In the genomic region with DNA sequence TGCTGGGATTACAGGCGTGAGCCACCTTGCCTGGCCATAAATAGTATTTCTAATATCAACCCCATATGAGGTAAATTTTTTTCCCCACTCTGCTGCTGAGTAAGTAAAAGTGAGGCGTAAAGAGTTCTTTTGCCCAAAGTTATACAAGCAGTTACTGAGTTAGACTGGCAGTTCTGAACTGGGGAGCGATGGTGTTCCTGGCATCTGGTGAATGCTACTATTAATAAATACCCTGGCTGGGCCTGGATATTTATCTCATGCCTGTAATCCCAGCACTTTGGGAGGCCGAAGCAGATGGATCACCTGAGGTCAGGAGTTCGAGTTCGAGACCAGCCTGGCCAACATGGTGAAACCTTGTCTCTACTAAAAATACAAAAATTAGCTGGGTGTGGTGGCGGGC, we compare ENCODE assay signal across 8 cellular contexts. TPM values are rescaled to one million over a fixed set of nuclear protein-coding genes. Genes with fewer than 3 reads are reported as not detected.
DNase-seq lines count a peak whose midpoint lies in the region; ATAC-seq and TF ChIP-seq lines count a peak whose summit lies in the region.
"Not testable (repeated sequence)": the region's sequence is repeated elsewhere in the genome, so short reads cannot be mapped to it uniquely, and the experiment has no call there.

No MANE protein-coding gene starts in this region.

- H3K36me3 ChIP-seq in OCI-LY7 (ENCODE audit: insufficient read depth, low read length) (peaks cover 60% of the 10 kb centered on the region), skeletal muscle tissue (ENCODE audit: control insufficient read depth in 3 of 3, insufficient read depth in 3 of 3, low read length in 3 of 3) (peaks cover 0 to 15% (median 6%) of the 10 kb centered on the region in 3 donors)
- not testable (repeated sequence) for H3K36me3 ChIP-seq in breast epithelium; mesendoderm (ENCODE audit: control insufficient read depth, insufficient read depth, low read length)

- CTCF ChIA-PET in AG04449 (lab: Yijun Ruan, JAX): interaction anchor here (2.0 to 7.9 kb wide), 4 partner anchors 37 to 150 kb away, joined by 4 to 123 read pairs (median 20); no protein-coding TSS in a partner anchor
- CTCF ChIA-PET in OCI-LY7 (lab: Charles Lee; ENCODE audit: unreplicated experiment): interaction anchor here (1.1 kb wide), 1 partner anchor 32 kb away, joined by 3 read pairs; no protein-coding TSS in a partner anchor
- CTCF ChIA-PET in activated CD8-positive, alpha-beta memory T cell treated with anti-CD3 and anti-CD28 coated beads, Interleukin-2, amount 10 ng/mL, durations not matched to agents 7 days and 5 days (lab: Charles Lee): interaction anchor here (0.8 to 5.4 kb wide), 11 partner anchors 13 to 155 kb away, joined by 3 to 46 read pairs (median 19); partner anchors contain the start of gene ST6GALNAC2

- H3K14ac ChIP-seq in H9 (ENCODE audit: insufficient read depth, low read length): not testable (repeated sequence)

- H2AFZ ChIP-seq in H9 (ENCODE audit: low read length); OCI-LY7 (ENCODE audit: low read length): not testable (repeated sequence)

- peak overlapping the region; percentile 96 for H3K4me3 ChIP-seq in AG04449 (ENCODE audit: low read depth, low read length)
- H3K4me3 ChIP-seq in OCI-LY7 (ENCODE audit: low read depth, low read length, poor library complexity, severe bottlenecking): peak overlapping the region; percentile 77
- H3K4me3 ChIP-seq in breast epithelium: peak overlapping the region in 1 of 3 donors; percentile 75
- not testable (repeated sequence) for H3K4me3 ChIP-seq in mesendoderm (ENCODE audit: low read length); skeletal muscle tissue (ENCODE audit: low read length in 3 of 3)

- not testable (repeated sequence) for H2AK5ac ChIP-seq in H9 (ENCODE audit: insufficient read length, low read length); mesendoderm (ENCODE audit: low read length)

- H3K4me1 Mint-ChIP-seq in H9: peaks cover 30 to 44% of the 10 kb centered on the region in 2 experiments
- peaks cover 71% of the 10 kb centered on the region for H3K4me1 Mint-ChIP-seq in activated CD8-positive, alpha-beta memory T cell treated with anti-CD3 and anti-CD28 coated beads, Interleukin-2, amount 10 ng/mL, durations not matched to agents 7 days and 5 days

- not testable (repeated sequence) for H3K27ac ChIP-seq in H9 (ENCODE audit: insufficient read length, low read depth, low read length); mesendoderm (ENCODE audit: low read depth, low read length)
- H3K27ac ChIP-seq in OCI-LY7 (ENCODE audit: low read depth, low read length, poor library complexity, severe bottlenecking) (peak overlapping the region; percentile 59), breast epithelium (peak overlapping the region; percentile 8 to 97), foreskin keratinocyte (peak overlapping the region; percentile 92), skeletal muscle tissue (ENCODE audit: low read depth, low read length) (peak overlapping the region; percentile 88)

- H3K27me3 Mint-ChIP-seq in H9 (ENCODE audit: low read depth); activated CD8-positive, alpha-beta memory T cell treated with anti-CD3 and anti-CD28 coated beads, Interleukin-2, amount 10 ng/mL, durations not matched to agents 7 days and 5 days: not testable (repeated sequence)

- not testable (repeated sequence) for TF ChIP-seq POLR2A in breast epithelium (IDR thresholded peaks at IDR 0.05)

- peaks cover 40 to 60% (median 53%) of the 10 kb centered on the region in 3 experiments for H3K36me3 Mint-ChIP-seq in H9 (ENCODE audit: insufficient read depth in 1 of 3, low read depth in 3 of 3)
- H3K36me3 Mint-ChIP-seq in activated CD8-positive, alpha-beta memory T cell treated with anti-CD3 and anti-CD28 coated beads, Interleukin-2, amount 10 ng/mL, durations not matched to agents 7 days and 5 days: peaks cover 37% of the 10 kb centered on the region

- not testable (repeated sequence) for H3K56ac ChIP-seq in H9 (ENCODE audit: insufficient read length, low read depth, low read length)
- peak overlapping the region; percentile 37 for H3K56ac ChIP-seq in mesendoderm (ENCODE audit: low read length)

- not testable (repeated sequence) for H2BK15ac ChIP-seq in H9 (ENCODE audit: low read depth, low read length); mesendoderm (replicated peaks; ENCODE audit: low read depth)

- H3K23ac ChIP-seq in H9 (ENCODE audit: insufficient read length, low read depth, low read length); mesendoderm (ENCODE audit: low read length): not testable (repeated sequence)

- no CpG with 5 or more reads among the region's 7 CpGs for WGBS in H9 (ENCODE audit: extremely low coverage, insufficient read length, low lambda C conversion rate)
- WGBS in mesendoderm (ENCODE audit: extremely low coverage, insufficient coverage, low lambda C conversion rate): no CpG with 5 or more reads among the region's 7 CpGs

- not testable (repeated sequence) for H2BK120ac ChIP-seq in H9 (ENCODE audit: low read depth, low read length, poor library complexity, severe bottlenecking); mesendoderm (ENCODE audit: low read depth, low read length)

- not testable (repeated sequence) for H3K9me3 Mint-ChIP-seq in H9; activated CD8-positive, alpha-beta memory T cell treated with anti-CD3 and anti-CD28 coated beads, Interleukin-2, amount 10 ng/mL, durations not matched to agents 7 days and 5 days (ENCODE audit: low read depth)

- not testable (repeated sequence) for H4K91ac ChIP-seq in H9 (ENCODE audit: insufficient read length, low read depth, low read length)

- not testable (repeated sequence) for H3K9me2 ChIP-seq in OCI-LY7 (ENCODE audit: insufficient read depth, low read length)

- H4K8ac ChIP-seq in H9 (replicated peaks; ENCODE audit: insufficient read length, low read depth, low read length); mesendoderm (ENCODE audit: low read depth, low read length): not testable (repeated sequence)

- peak overlapping the region in 2 of 3 experiments; percentile 32 to 100; a peak in 2 of 7 replicates for H3K27ac Mint-ChIP-seq in H9
- peak overlapping the region; percentile 96 for H3K27ac Mint-ChIP-seq in activated CD8-positive, alpha-beta memory T cell treated with anti-CD3 and anti-CD28 coated beads, Interleukin-2, amount 10 ng/mL, durations not matched to agents 7 days and 5 days

- H2BK5ac ChIP-seq in H9 (ENCODE audit: insufficient read length, low read length); mesendoderm (ENCODE audit: low read length): not testable (repeated sequence)

- H3K4me2 ChIP-seq in H9 (ENCODE audit: insufficient read depth, insufficient read length, low read length) (peak overlapping the region; percentile 95), OCI-LY7 (ENCODE audit: low read length) (peak overlapping the region; percentile 84), mesendoderm (ENCODE audit: low read length) (peak overlapping the region; percentile 42)

- peak overlapping the region; percentile 97 to 98 for H3K4me3 Mint-ChIP-seq in H9
- H3K4me3 Mint-ChIP-seq in activated CD8-positive, alpha-beta memory T cell treated with anti-CD3 and anti-CD28 coated beads, Interleukin-2, amount 10 ng/mL, durations not matched to agents 7 days and 5 days: peak overlapping the region; percentile 98

- TF ChIP-seq CTCF in AG04449 (IDR thresholded peaks at IDR 0.05; ENCODE audit: insufficient read depth, low read length, missing control alignments); H9 (conservative IDR thresholded peaks at IDR 0.05); OCI-LY7 (conservative IDR thresholded peaks at IDR 0.05; ENCODE audit: low read length); breast epithelium (IDR thresholded peaks at IDR 0.05); foreskin keratinocyte (conservative IDR thresholded peaks at IDR 0.05): not testable (repeated sequence)

- not testable (repeated sequence) for H3K23me2 ChIP-seq in H9 (ENCODE audit: insufficient read length, low read depth, low read length, poor library complexity, severe bottlenecking)

- not testable (repeated sequence) for BruUV-seq in OCI-LY7 (replicated peaks; lab: Mats Ljungman, UMichigan)

- intact Hi-C loops in OCI-LY7 (cut with micrococcal nuclease; ENCODE audit: unreplicated experiment): loop anchor here (5.0 kb wide), 1 partner anchor 113 kb away; no protein-coding TSS in a partner anchor
- intact Hi-C loops in breast epithelium (cut with DNase I; ENCODE audit: low total_unique reads): not testable (repeated sequence)

- not testable (repeated sequence) for H3K4ac ChIP-seq in H9 (ENCODE audit: low read depth, low read length); mesendoderm (ENCODE audit: low read depth, low read length)

- H3K9ac ChIP-seq in H9 (ENCODE audit: extremely low read depth, insufficient read length, low read length) (peak overlapping the region; percentile 33), mesendoderm (ENCODE audit: low read length) (peak overlapping the region; percentile 99), skeletal muscle tissue (ENCODE audit: low read depth in 1 of 3, low read length in 3 of 3) (peak overlapping the region; percentile 3 to 85 (median 17))

- not testable (repeated sequence) for H3K18ac ChIP-seq in H9 (ENCODE audit: insufficient read length, low read depth, low read length); mesendoderm (ENCODE audit: low read length)

- H3K9me3 ChIP-seq in H9 (ENCODE audit: control insufficient read depth, low read depth, low read length); OCI-LY7 (ENCODE audit: low read length); breast epithelium; skeletal muscle tissue (ENCODE audit: control insufficient read depth in 3 of 3, low read length in 3 of 3): not testable (repeated sequence)

- not testable (repeated sequence) for H3K79me1 ChIP-seq in H9 (ENCODE audit: insufficient read depth, low read depth, low read length, poor library complexity, severe bottlenecking); mesendoderm (ENCODE audit: low read length)

- H4K5ac ChIP-seq in H9 (ENCODE audit: insufficient read length, low read depth, low read length); mesendoderm (ENCODE audit: low read length): not testable (repeated sequence)

- H3K79me2 ChIP-seq in H9 (ENCODE audit: insufficient read depth, low read length) (peaks cover 35% of the 10 kb centered on the region), OCI-LY7 (ENCODE audit: insufficient read depth, low read depth, low read length) (peaks cover 63% of the 10 kb centered on the region), mesendoderm (ENCODE audit: control insufficient read depth, insufficient read depth, low read length) (peaks cover 46% of the 10 kb centered on the region)

- DNase-seq in AG04449 (ENCODE audit: low read depth, low spot score); H9; OCI-LY7 (ENCODE audit: low spot score); activated CD8-positive, alpha-beta memory T cell treated with anti-CD3 and anti-CD28 coated beads, Interleukin-2, amount 10 ng/mL, durations not matched to agents 7 days and 5 days; breast epithelium (ENCODE audit: low spot score in 2 of 2); foreskin keratinocyte; mesendoderm: not testable (repeated sequence)

- not testable (repeated sequence) for H2BK20ac ChIP-seq in H9 (ENCODE audit: low read depth, low read length, poor library complexity, severe bottlenecking)

- not testable (repeated sequence) for ATAC-seq in activated CD8-positive, alpha-beta memory T cell treated with anti-CD3 and anti-CD28 coated beads, Interleukin-2, amount 10 ng/mL, durations not matched to agents 7 days and 5 days; foreskin keratinocyte

- POLR2A ChIA-PET in AG04449 (lab: Yijun Ruan, JAX) (interaction anchor here (2.5 kb wide), 1 partner anchor 65 kb away, joined by 9 read pairs; no protein-coding TSS in a partner anchor), OCI-LY7 (lab: Charles Lee) (interaction anchor here (0.6 to 5.4 kb wide), 4 partner anchors 31 to 217 kb away, joined by 3 to 53 read pairs (median 4); no protein-coding TSS in a partner anchor)

- not testable (repeated sequence) for H4K20me1 ChIP-seq in H9 (ENCODE audit: control insufficient read depth, insufficient read depth, insufficient read length)
- peaks cover 33% of the 10 kb centered on the region for H4K20me1 ChIP-seq in OCI-LY7 (ENCODE audit: insufficient read depth, low read length)

- H3K4me1 ChIP-seq in H9 (ENCODE audit: insufficient read depth, low read length); mesendoderm (ENCODE audit: control insufficient read depth, low read depth, low read length): not testable (repeated sequence)
- peaks cover 42% of the 10 kb centered on the region for H3K4me1 ChIP-seq in OCI-LY7 (ENCODE audit: insufficient read depth, low read length, poor library complexity, severe bottlenecking)
- H3K4me1 ChIP-seq in breast epithelium: peaks cover 4 to 40% of the 10 kb centered on the region in 2 donors
- H3K4me1 ChIP-seq in foreskin keratinocyte: peaks cover 25% of the 10 kb centered on the region
- H3K4me1 ChIP-seq in skeletal muscle tissue (ENCODE audit: control insufficient read depth in 3 of 3, insufficient read depth in 3 of 3, low read length in 3 of 3): peaks cover 45 to 64% (median 47%) of the 10 kb centered on the region in 3 donors

- H3K27me3 ChIP-seq in H9 (ENCODE audit: insufficient read depth, low read length); breast epithelium; foreskin keratinocyte; mesendoderm (ENCODE audit: insufficient read depth, low read length, poor library complexity); skeletal muscle tissue (ENCODE audit: control insufficient read depth in 3 of 3, insufficient read depth in 3 of 3, low read length in 3 of 3): not testable (repeated sequence)

- H2BK12ac ChIP-seq in H9 (ENCODE audit: insufficient read length, low read depth, low read length): not testable (repeated sequence)

- not testable (repeated sequence) for H3T11ph ChIP-seq in H9 (ENCODE audit: low read length)

RNA-seq across cellular contexts. Expression of gene PRCD, which starts 19.6 kb away (rescaled TPM):
- 0.42 and 0.46 TPM in 2 replicates for total RNA-seq in H9 (2021)
- 5.7 and 6.3 TPM in 2 replicates for total RNA-seq in OCI-LY7 (2014; rRNA removed; shearing (Covaris generic))
- total RNA-seq in OCI-LY7 (2022): 11.7 and 15.9 TPM in 2 replicates
- not detected for total RNA-seq in activated CD8-positive, alpha-beta memory T cell treated with anti-CD3 and anti-CD28 coated beads, Interleukin-2, amount 10 ng/mL, durations not matched to agents 7 days and 5 days
- total RNA-seq in breast epithelium: 1 to 10 TPM; 1.5 to 7.2 (median 4.9) TPM
- total RNA-seq in foreskin keratinocyte: 0.63 and 0.88 TPM in 2 replicates
- polyA plus RNA-seq in foreskin keratinocyte: 0.93 and 0.99 TPM in 2 replicates
- 0.59 TPM for polyA plus RNA-seq in mesendoderm (2013, experiment 1 of 2)
- 0.55 TPM for polyA plus RNA-seq in mesendoderm (2013, experiment 2 of 2)
- 0.52 TPM for total RNA-seq in skeletal muscle tissue

RNA-seq across cellular contexts. Expression of gene CYGB, which starts 22.0 kb away (rescaled TPM):
- total RNA-seq in H9 (2021) (2.4 and 2.8 TPM in 2 replicates), OCI-LY7 (2022) (0.22 and 0.44 TPM in 2 replicates), breast epithelium (10 to 100 TPM in 2 of 3 donors, 1 to 10 TPM in 1; 5.9 to 37.4 (median 27.2) TPM), foreskin keratinocyte (10.2 and 17.8 TPM in 2 replicates), skeletal muscle tissue (8.9 TPM)
- total RNA-seq in OCI-LY7 (2014; rRNA removed; shearing (Covaris generic)): 0.33 and 0.57 TPM in 2 replicates
- total RNA-seq in activated CD8-positive, alpha-beta memory T cell treated with anti-CD3 and anti-CD28 coated beads, Interleukin-2, amount 10 ng/mL, durations not matched to agents 7 days and 5 days: not detected
- 15.0 and 24.3 TPM in 2 replicates for polyA plus RNA-seq in foreskin keratinocyte
- polyA plus RNA-seq in mesendoderm (2013, experiment 1 of 2): 0.88 TPM
- polyA plus RNA-seq in mesendoderm (2013, experiment 2 of 2): 0.88 TPM

RNA-seq across cellular contexts. Expression of gene ST6GALNAC2, which starts 26.2 kb away (rescaled TPM):
- 0.37 and 0.46 TPM in 2 replicates for total RNA-seq in H9 (2021)
- not detected in 2 replicates for total RNA-seq in OCI-LY7 (2014; rRNA removed; shearing (Covaris generic))
- not detected in 2 replicates for total RNA-seq in OCI-LY7 (2022)
- total RNA-seq in activated CD8-positive, alpha-beta memory T cell treated with anti-CD3 and anti-CD28 coated beads, Interleukin-2, amount 10 ng/mL, durations not matched to agents 7 days and 5 days: not detected
- 10 to 100 TPM; 10.5 to 39.8 (median 12.0) TPM for total RNA-seq in breast epithelium
- total RNA-seq in foreskin keratinocyte: 23.4 and 38.5 TPM in 2 replicates
- polyA plus RNA-seq in foreskin keratinocyte: 21.4 and 31.8 TPM in 2 replicates
- 0.04 TPM for polyA plus RNA-seq in mesendoderm (2013, experiment 1 of 2)
- polyA plus RNA-seq in mesendoderm (2013, experiment 2 of 2): 0.04 TPM
- total RNA-seq in skeletal muscle tissue: 2.6 TPM

RNA-seq across cellular contexts. Expression of gene RHBDF2, which starts 58.2 kb away (rescaled TPM):
- 17.1 and 19.7 TPM in 2 replicates for total RNA-seq in H9 (2021)
- total RNA-seq in OCI-LY7 (2014; rRNA removed; shearing (Covaris generic)): 122 and 144 TPM in 2 replicates
- total RNA-seq in OCI-LY7 (2022): 158 and 173 TPM in 2 replicates
- 10 to 100 TPM; 29.6 to 42.1 TPM for total RNA-seq in activated CD8-positive, alpha-beta memory T cell treated with anti-CD3 and anti-CD28 coated beads, Interleukin-2, amount 10 ng/mL, durations not matched to agents 7 days and 5 days
- 10 to 100 TPM; 13.4 to 35.5 (median 26.8) TPM for total RNA-seq in breast epithelium
- total RNA-seq in foreskin keratinocyte: 38.1 and 49.0 TPM in 2 replicates
- polyA plus RNA-seq in foreskin keratinocyte: 26.4 and 33.1 TPM in 2 replicates
- 12.3 TPM for polyA plus RNA-seq in mesendoderm (2013, experiment 1 of 2)
- polyA plus RNA-seq in mesendoderm (2013, experiment 2 of 2): 11.8 TPM
- 3.7 TPM for total RNA-seq in skeletal muscle tissue

Comparison
In these comparisons a context has a peak if more than half of its experiments do, and no peak if none do; other contexts are left out.
1. H3K4me2 ChIP-seq: peak in every context shown above with its lines; median percentile 95 in H9; 84 in OCI-LY7; 42 in mesendoderm.
2. H3K9ac ChIP-seq: peak in every context shown above with its lines; median percentile 99 in mesendoderm; 33 in H9; 17 in skeletal muscle tissue.